8 cellular contexts compared by ENCODE assay signal in genomic region chr10:31808258-31809218, GRCh38.
A peak's percentile ranks its signal among the peaks of the same experiment; 100 is the strongest.
DNase-seq lines count a peak whose midpoint lies in the region; ATAC-seq and TF ChIP-seq lines count a peak whose summit lies in the region.

No MANE protein-coding gene starts in this region.

- no peaks in the 10 kb centered on the region for H3K4me1 ChIP-seq in Caco-2
- peaks cover 3% of the 10 kb centered on the region for H3K4me1 ChIP-seq in Loucy (ENCODE audit: insufficient read depth, low read length, poor library complexity, severe bottlenecking)

- no peaks in the 10 kb centered on the region for H4K20me1 ChIP-seq in Loucy (ENCODE audit: insufficient read depth, low read length, poor library complexity, severe bottlenecking)

- DNase-seq in Caco-2 = peak in 1 of 2 experiments; percentile 42
- DNase-seq in activated CD4-positive, alpha-beta T cell treated with anti-CD3 and anti-CD28 coated beads, Interleukin-2, amount 50 U/mL, for 48 hours = peak; percentile 1 to 24
- peak; percentile 70 for DNase-seq in fibroblast of gingiva (ENCODE audit: low read depth)
- DNase-seq in naive thymus-derived CD8-positive, alpha-beta T cell = peak in 6 of 10 donors; percentile 0 to 60 (median 34)

- peak overlapping the region; percentile 44 for H3K4me2 ChIP-seq in Loucy (ENCODE audit: low read depth, low read length, poor library complexity, severe bottlenecking)

- intact Hi-C loops in Caco-2 (cut with micrococcal nuclease; ENCODE audit: unreplicated experiment) = loop anchor here (1.0 to 5.0 kb wide), 6 partner anchors 46 to 1081 kb away; no protein-coding TSS in a partner anchor

- H3K36me3 ChIP-seq in Caco-2 (ENCODE audit: control insufficient read depth, insufficient read depth, low read length) (peaks cover 5% of the 10 kb centered on the region), Loucy (ENCODE audit: insufficient read depth, low read length) (peaks cover 13% of the 10 kb centered on the region; the same call in 1 of the 2 replicates)

- no peaks in the 10 kb centered on the region for H3K4me1 Mint-ChIP-seq in Caco-2 (ENCODE audit: low read depth, unreplicated experiment)
- H3K4me1 Mint-ChIP-seq in naive thymus-derived CD8-positive, alpha-beta T cell = peaks cover 3 to 11% (median 5%) of the 10 kb centered on the region in 4 donors

- TF ChIP-seq CTCF in Caco-2 (IDR thresholded peaks at IDR 0.05; ENCODE audit: insufficient read depth in 1 of 2, low read depth in 1 of 2, low read length in 1 of 2, severe bottlenecking in 1 of 2, unreplicated experiment in 1 of 2) (peak; percentile 52 to 69), Loucy (conservative IDR thresholded peaks at IDR 0.05; ENCODE audit: low read length) (peak; percentile 81)

- ATAC-seq in GM18867 (IDR thresholded peaks at IDR 0.05; ENCODE audit: unreplicated experiment) (peak; percentile 70), GM18870 (IDR thresholded peaks at IDR 0.05; ENCODE audit: unreplicated experiment) (no peak), GM21737 (IDR thresholded peaks at IDR 0.05; ENCODE audit: unreplicated experiment) (no peak)
- peak; percentile 45 to 54 for ATAC-seq in naive thymus-derived CD8-positive, alpha-beta T cell

- peaks cover 56% of the 10 kb centered on the region for H3K36me3 Mint-ChIP-seq in Caco-2 (ENCODE audit: insufficient read depth, unreplicated experiment)
- peaks cover 7 to 55% (median 8%) of the 10 kb centered on the region in 3 donors for H3K36me3 Mint-ChIP-seq in naive thymus-derived CD8-positive, alpha-beta T cell

- H3K27me3 ChIP-seq in Caco-2 (replicated peaks; ENCODE audit: control insufficient read depth, insufficient read depth, low read length) (no peaks in the 10 kb centered on the region), Loucy (ENCODE audit: insufficient read depth, low read length, poor library complexity, severe bottlenecking) (no peaks in the 10 kb centered on the region)

- H2AFZ ChIP-seq in Loucy (ENCODE audit: low read length) = no peak overlapping the region

- H3K27me3 Mint-ChIP-seq in Caco-2 (ENCODE audit: insufficient read depth, unreplicated experiment) = no peaks in the 10 kb centered on the region
- H3K27me3 Mint-ChIP-seq in naive thymus-derived CD8-positive, alpha-beta T cell = no peaks in the 10 kb centered on the region

- no peaks in the 10 kb centered on the region for H3K79me2 ChIP-seq in Loucy (ENCODE audit: insufficient read depth, low read length)

- H3K4me3 Mint-ChIP-seq in Caco-2 (ENCODE audit: unreplicated experiment) = no peak overlapping the region
- H3K4me3 Mint-ChIP-seq in naive thymus-derived CD8-positive, alpha-beta T cell = peak overlapping the region in 2 of 10 donors; percentile 34 to 51

- H3K9me2 ChIP-seq in Loucy (replicated peaks; ENCODE audit: low read depth, low read length) = no peaks in the 10 kb centered on the region

- no peaks in the 10 kb centered on the region for H3F3A ChIP-seq in Loucy (ENCODE audit: low read depth)

- POLR2A ChIA-PET in Caco-2 (lab: Charles Lee) = interaction anchor here (0.6 kb wide), 1 partner anchor 13 kb away, joined by 3 read pairs; no protein-coding TSS in a partner anchor
- POLR2A ChIA-PET in naive thymus-derived CD8-positive, alpha-beta T cell (lab: Charles Lee) = no interaction called here

- H3K27ac Mint-ChIP-seq in Caco-2 (ENCODE audit: unreplicated experiment) = no peak overlapping the region
- peak overlapping the region in 9 of 10 donors; percentile 38 to 91 (median 83) for H3K27ac Mint-ChIP-seq in naive thymus-derived CD8-positive, alpha-beta T cell

- CTCF ChIA-PET in Caco-2 (lab: Charles Lee) = interaction anchor here (0.6 to 1.0 kb wide), 2 partner anchors 1025 to 1406 kb away, joined by 3 to 5 read pairs; no protein-coding TSS in a partner anchor

- H3K9me3 Mint-ChIP-seq in Caco-2 (ENCODE audit: unreplicated experiment) = no peaks in the 10 kb centered on the region
- no peaks in the 10 kb centered on the region for H3K9me3 Mint-ChIP-seq in naive thymus-derived CD8-positive, alpha-beta T cell

- no TSS peak for BruUV-seq in Caco-2 (replicated peaks; lab: Mats Ljungman, UMichigan)

- H3K9me3 ChIP-seq in Caco-2 (no peaks in the 10 kb centered on the region), Loucy (ENCODE audit: insufficient read depth, low read depth, low read length) (no peaks in the 10 kb centered on the region)

- H3K9ac ChIP-seq in Loucy (ENCODE audit: low read depth, low read length, poor library complexity, severe bottlenecking) = no peak overlapping the region

- H3K4me3 ChIP-seq in Caco-2 (ENCODE audit: low read depth, low read length) (no peak overlapping the region), Loucy (ENCODE audit: low read length, poor library complexity, severe bottlenecking) (no peak overlapping the region)

Comparison
In these comparisons a context has a peak if more than half of its experiments do, and no peak if none do; other contexts are left out.
1. ATAC-seq: peak in GM18867 (single experiment) and naive thymus-derived CD8-positive, alpha-beta T cell (2 of 2); none in GM18870 (single experiment) and GM21737 (single experiment).